18 cellular contexts compared by ENCODE assay signal in the genomic region with DNA sequence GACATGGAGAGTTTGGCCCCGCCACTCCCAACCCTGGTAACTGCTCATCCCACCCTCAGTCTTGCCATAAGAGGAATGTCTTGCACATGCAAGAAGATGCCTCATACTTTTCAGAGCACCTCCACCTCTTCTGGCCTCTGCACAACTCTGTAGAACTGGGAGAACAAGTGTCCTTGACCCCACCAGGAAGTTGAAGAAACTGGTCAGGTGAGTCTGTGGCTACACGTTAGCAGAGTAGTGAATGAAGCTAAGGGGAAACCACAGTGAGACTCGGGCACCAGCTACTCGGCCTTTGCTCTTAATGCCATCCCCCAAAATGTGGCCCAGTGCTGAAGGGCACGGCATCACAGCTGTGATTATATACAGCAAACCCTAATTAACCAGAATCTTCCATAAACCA.
DNase-seq lines count a peak whose midpoint lies in the region; ATAC-seq, FAIRE-seq and TF ChIP-seq lines count a peak whose summit lies in the region.
"Had no signal": no experiment of that assay in that cellular context is flagged by ENCODE, and none has a peak within 500 bp of the region (broad histone marks: within the 10 kb centered on the region; RNA-seq: fewer than 3 reads in every experiment).

No MANE protein-coding gene starts in this region.

- peaks cover 48% of the 10 kb centered on the region for H3K36me3 Mint-ChIP-seq in stimulated activated effector memory CD8-positive, alpha-beta T cell treated with anti-CD3 and anti-CD28 coated beads, Interleukin-12 subunit alpha, Interleukin-12 subunit beta, amount 100 ng/mL, for 72 hours

- H3K9ac ChIP-seq in Loucy (ENCODE audit: low read depth, low read length, poor library complexity, severe bottlenecking) = no peak overlapping the region

- peaks cover 21% of the 10 kb centered on the region for H3K4me1 Mint-ChIP-seq in stimulated activated effector memory CD8-positive, alpha-beta T cell treated with anti-CD3 and anti-CD28 coated beads, Interleukin-12 subunit alpha, Interleukin-12 subunit beta, amount 100 ng/mL, for 72 hours

- H3K9me3 ChIP-seq in Loucy (ENCODE audit: insufficient read depth, low read depth, low read length) = no peaks in the 10 kb centered on the region
- H3K9me3 ChIP-seq in uterus = no peaks in the 10 kb centered on the region

- H3K4me1 ChIP-seq in Loucy (ENCODE audit: insufficient read depth, low read length, poor library complexity, severe bottlenecking) (peaks cover 44% of the 10 kb centered on the region), uterus (no peaks in the 10 kb centered on the region)
- H3K4me1 ChIP-seq: foreskin keratinocyte had no signal

- no peak overlapping the region for H3K4me3 Mint-ChIP-seq in stimulated activated effector memory CD8-positive, alpha-beta T cell treated with anti-CD3 and anti-CD28 coated beads, Interleukin-12 subunit alpha, Interleukin-12 subunit beta, amount 100 ng/mL, for 72 hours
- H3K4me3 Mint-ChIP-seq: T-helper 17 cell had no signal

- peaks cover 81% of the 10 kb centered on the region for H3K36me3 ChIP-seq in Loucy (ENCODE audit: insufficient read depth, low read length)
- H3K36me3 ChIP-seq in uterus = peaks cover 0 to 3% of the 10 kb centered on the region in 2 donors

- intact Hi-C loops in uterus (cut with DNase I; ENCODE audit: low total_unique reads) = no loop called here

- peak; percentile 91 for ATAC-seq in esophagus mucosa
- no peak for ATAC-seq in stimulated activated effector memory CD8-positive, alpha-beta T cell treated with anti-CD3 and anti-CD28 coated beads, Interleukin-12 subunit alpha, Interleukin-12 subunit beta, amount 100 ng/mL, for 72 hours
- ATAC-seq: foreskin keratinocyte, T-helper 17 cell had no signal

- peak; percentile 20 for FAIRE-seq in GM12891 (lab: Jason Lieb, UNC)
- FAIRE-seq: endometrium, HTR-8/SVneo had no signal

- H4K20me1 ChIP-seq in Loucy (ENCODE audit: insufficient read depth, low read length, poor library complexity, severe bottlenecking) = peaks cover 32% of the 10 kb centered on the region

- H3K4me3 ChIP-seq in Loucy (ENCODE audit: low read length, poor library complexity, severe bottlenecking) (no peak overlapping the region), uterus (no peak overlapping the region)

- peak overlapping the region; percentile 34 for H3K27ac Mint-ChIP-seq in stimulated activated effector memory CD8-positive, alpha-beta T cell treated with anti-CD3 and anti-CD28 coated beads, Interleukin-12 subunit alpha, Interleukin-12 subunit beta, amount 100 ng/mL, for 72 hours
- H3K27ac Mint-ChIP-seq: T-helper 17 cell had no signal

- H3K27me3 ChIP-seq in Loucy (ENCODE audit: insufficient read depth, low read length, poor library complexity, severe bottlenecking) (no peaks in the 10 kb centered on the region), uterus (no peaks in the 10 kb centered on the region)
- H3K27me3 ChIP-seq: foreskin keratinocyte had no signal

- no peaks in the 10 kb centered on the region for H3K9me3 Mint-ChIP-seq in stimulated activated effector memory CD8-positive, alpha-beta T cell treated with anti-CD3 and anti-CD28 coated beads, Interleukin-12 subunit alpha, Interleukin-12 subunit beta, amount 100 ng/mL, for 72 hours

- H3K27ac ChIP-seq in uterus = no peak overlapping the region
- H3K27ac ChIP-seq: foreskin keratinocyte had no signal

- DNase-seq in GM12891 (ENCODE audit: insufficient read length, low spot score) (no peak), NCI-H2171 (lab: John Stamatoyannopoulos, UW) (no peak), nucleus accumbens (lab: John Stamatoyannopoulos, UW) (no peak), uterus (no peak)
- no peak for DNase-seq in stimulated activated effector memory CD8-positive, alpha-beta T cell treated with anti-CD3 and anti-CD28 coated beads, Interleukin-12 subunit alpha, Interleukin-12 subunit beta, amount 100 ng/mL, for 72 hours (ENCODE audit: low spot score in 2 of 2)
- DNase-seq: activated CD4-positive, CD25-positive, alpha-beta regulatory T cell; activated effector memory CD4-positive, alpha-beta T cell treated with Interleukin-2 at 50 U/mL for 16 hours; DMS153; foreskin keratinocyte; HCEC 1CT; NCI-H1694; Right ventricle myocardium superior; stimulated activated CD4-positive, alpha-beta T cell treated with anti-CD3 and anti-CD28 coated beads, Interleukin-2, amount 100 ng/mL, for 48 hours; T-helper 17 cell had no signal

- no peaks in the 10 kb centered on the region for H3K9me2 ChIP-seq in Loucy (replicated peaks; ENCODE audit: low read depth, low read length)

- TF ChIP-seq CTCF in Loucy (conservative IDR thresholded peaks at IDR 0.05; ENCODE audit: low read length) (no peak), uterus (IDR thresholded peaks at IDR 0.05) (no peak)

- H3K4me2 ChIP-seq in Loucy (ENCODE audit: low read depth, low read length, poor library complexity, severe bottlenecking) = peak overlapping the region; percentile 8

- peaks cover 80% of the 10 kb centered on the region for H3K79me2 ChIP-seq in Loucy (ENCODE audit: insufficient read depth, low read length)

- no peaks in the 10 kb centered on the region for H3F3A ChIP-seq in Loucy (ENCODE audit: low read depth)

- no peak overlapping the region for H2AFZ ChIP-seq in Loucy (ENCODE audit: low read length)

- TF ChIP-seq POLR2A in GM12891 (IDR thresholded peaks at IDR 0.05; ENCODE audit: low read depth, low read length) (no peak), uterus (IDR thresholded peaks at IDR 0.05) (no peak)

TF ChIP-seq in GM12891, 5 proteins besides CTCF, POLR2A, EP300 and RAD21:
- TF ChIP-seq POLR2AphosphoS5 (IDR thresholded peaks at IDR 0.05; ENCODE audit: low read depth, low read length) (no peak), SPI1 (IDR thresholded peaks at IDR 0.05; ENCODE audit: low read depth, low read length) (no peak), POU2F2 (IDR thresholded peaks at IDR 0.05; ENCODE audit: low read depth, low read length) (no peak), PAX5 (IDR thresholded peaks at IDR 0.05; ENCODE audit: insufficient read depth, low read length, severe bottlenecking) (no peak), TAF1 (IDR thresholded peaks at IDR 0.05; ENCODE audit: low read depth, low read length) (no peak)
TF ChIP-seq in GM12891: peak in this region for 0.
